Comparison of ENCODE assay signal across 11 cellular contexts in genomic region chr3:193452338-193452737, GRCh38.
DNase-seq lines count a peak whose midpoint lies in the region; ATAC-seq and TF ChIP-seq lines count a peak whose summit lies in the region.
"Had no signal": no experiment of that assay in that cellular context is flagged by ENCODE, and none has a peak within 500 bp of the region (broad histone marks: within the 10 kb centered on the region; RNA-seq: fewer than 3 reads in every experiment).

No MANE protein-coding gene starts in this region.

- CTCF ChIA-PET in A673 (lab: Charles Lee) (no interaction called here), T-cell (lab: Charles Lee) (no interaction called here)

- no peak for ATAC-seq in T-cell (replicated peaks in 1 of 4)
- ATAC-seq: stimulated activated naive CD8-positive, alpha-beta T cell treated with anti-CD3 and anti-CD28 coated beads, Interleukin-15, amount 100 ng/mL, for 72 hours had no signal

- H3K9me3 Mint-ChIP-seq in T-cell: no peaks in the 10 kb centered on the region
- H3K9me3 Mint-ChIP-seq: mesothelial cell of epicardium; stimulated activated naive CD8-positive, alpha-beta T cell treated with anti-CD3 and anti-CD28 coated beads, Interleukin-15, amount 100 ng/mL, for 72 hours had no signal

- no peak overlapping the region for H3K27ac Mint-ChIP-seq in T-cell
- H3K27ac Mint-ChIP-seq: mesothelial cell of epicardium; stimulated activated naive CD8-positive, alpha-beta T cell treated with anti-CD3 and anti-CD28 coated beads, Interleukin-15, amount 100 ng/mL, for 72 hours had no signal

- no peaks in the 10 kb centered on the region for H3K9me3 ChIP-seq in A673 (ENCODE audit: low read depth, low read length, poor library complexity, severe bottlenecking)
- no peaks in the 10 kb centered on the region for H3K9me3 ChIP-seq in OCI-LY1 (ENCODE audit: low read length)

- H3K4me1 ChIP-seq in A673 (ENCODE audit: insufficient read depth, low read length, poor library complexity, severe bottlenecking): peaks cover 2% of the 10 kb centered on the region
- no peaks in the 10 kb centered on the region for H3K4me1 ChIP-seq in OCI-LY1 (ENCODE audit: insufficient read depth, low read length, severe bottlenecking)

- H3F3A ChIP-seq in OCI-LY1 (ENCODE audit: insufficient read depth, low read length): no peaks in the 10 kb centered on the region

- H3K27me3 ChIP-seq in A673 (replicated peaks; ENCODE audit: insufficient read depth, low read depth, low read length, poor library complexity): no peaks in the 10 kb centered on the region
- no peaks in the 10 kb centered on the region for H3K27me3 ChIP-seq in OCI-LY1 (ENCODE audit: insufficient read depth, low read length)

- H4K20me1 ChIP-seq in OCI-LY1 (ENCODE audit: insufficient read depth, low read length): no peaks in the 10 kb centered on the region

- H3K36me3 Mint-ChIP-seq in T-cell: no peaks in the 10 kb centered on the region
- H3K36me3 Mint-ChIP-seq: mesothelial cell of epicardium had no signal

- H3K4me3 Mint-ChIP-seq in T-cell: no peak overlapping the region
- H3K4me3 Mint-ChIP-seq: mesothelial cell of epicardium; stimulated activated naive CD8-positive, alpha-beta T cell treated with anti-CD3 and anti-CD28 coated beads, Interleukin-15, amount 100 ng/mL, for 72 hours had no signal

- intact Hi-C loops in A673 (cut with micrococcal nuclease; ENCODE audit: unreplicated experiment): no loop called here

- no peak overlapping the region for H3K9ac ChIP-seq in OCI-LY1 (ENCODE audit: low read length)

- POLR2A ChIA-PET in A673 (lab: Charles Lee; ENCODE audit: low non-redundant PET) (no interaction called here), T-cell (lab: Charles Lee) (no interaction called here)

- TF ChIP-seq CTCF in A673 (conservative IDR thresholded peaks at IDR 0.05; ENCODE audit: low read depth, low read length): peak; percentile 47
- TF ChIP-seq CTCF in OCI-LY1 (IDR thresholded peaks at IDR 0.05; ENCODE audit: low read length): peak; percentile 29; the same call in 1 of the 2 replicates
- TF ChIP-seq CTCF in epithelial cell of esophagus (IDR thresholded peaks at IDR 0.05; ENCODE audit: insufficient read depth, low read depth, low read length, missing control alignments): peak; percentile 45

- H3K4me2 ChIP-seq in OCI-LY1 (ENCODE audit: low read length): no peak overlapping the region

- H3K27ac ChIP-seq in A673 (ENCODE audit: low read depth, low read length, poor library complexity, severe bottlenecking) (no peak overlapping the region), OCI-LY1 (ENCODE audit: low read depth, low read length, poor library complexity, severe bottlenecking) (no peak overlapping the region)

- no peaks in the 10 kb centered on the region for H3K27me3 Mint-ChIP-seq in T-cell
- H3K27me3 Mint-ChIP-seq: stimulated activated naive CD8-positive, alpha-beta T cell treated with anti-CD3 and anti-CD28 coated beads, Interleukin-15, amount 100 ng/mL, for 72 hours had no signal

- no peaks in the 10 kb centered on the region for H3K9me2 ChIP-seq in OCI-LY1 (ENCODE audit: low read depth, low read length)

- peak; percentile 33 for DNase-seq in A673 (ENCODE audit: low spot score)
- peak; percentile 6 for DNase-seq in GM03348 (ENCODE audit: low spot score)
- DNase-seq in epithelial cell of esophagus (ENCODE audit: low read depth): peak; percentile 11
- no peak for DNase-seq in T-cell
- DNase-seq in activated T-cell treated with anti-CD3 and anti-CD28 coated beads for 4 hours: no peak
- DNase-seq in activated CD8-positive, alpha-beta memory T cell treated with anti-CD3 and anti-CD28 coated beads for 24 hours: no peak
- DNase-seq in GF-D8 (lab: John Stamatoyannopoulos, UW): no peak
- DNase-seq: DMS153; stimulated activated naive CD8-positive, alpha-beta T cell treated with anti-CD3 and anti-CD28 coated beads, Interleukin-15, amount 100 ng/mL, for 72 hours had no signal

- H3K4me1 Mint-ChIP-seq in T-cell: no peaks in the 10 kb centered on the region
- H3K4me1 Mint-ChIP-seq: stimulated activated naive CD8-positive, alpha-beta T cell treated with anti-CD3 and anti-CD28 coated beads, Interleukin-15, amount 100 ng/mL, for 72 hours had no signal

- H3K79me2 ChIP-seq in OCI-LY1 (ENCODE audit: insufficient read depth, low read length): no peaks in the 10 kb centered on the region

- BruUV-seq in A673 (replicated peaks; lab: Mats Ljungman, UMichigan): no TSS peak

- H3K36me3 ChIP-seq in A673 (ENCODE audit: insufficient read depth, low read length, poor library complexity, severe bottlenecking): no peaks in the 10 kb centered on the region
- H3K36me3 ChIP-seq in OCI-LY1 (ENCODE audit: insufficient read depth, low read length): no peaks in the 10 kb centered on the region

- no peak overlapping the region for H3K4me3 ChIP-seq in A673 (ENCODE audit: low read depth, low read length, poor library complexity, severe bottlenecking)
- no peak overlapping the region for H3K4me3 ChIP-seq in OCI-LY1 (ENCODE audit: low read depth, low read length, poor library complexity, severe bottlenecking)
- H3K4me3 ChIP-seq in epithelial cell of esophagus (ENCODE audit: low read length): no peak overlapping the region

- H2AFZ ChIP-seq in OCI-LY1 (ENCODE audit: low read length): no peak overlapping the region

Comparison
In these comparisons a context has a peak if more than half of its experiments do, and no peak if none do; other contexts are left out.
1. DNase-seq: peak in A673 (single experiment), GM03348 (single experiment) and epithelial cell of esophagus (single experiment); none in T-cell (0 of 34), activated T-cell treated with anti-CD3 and anti-CD28 coated beads for 4 hours (single experiment), activated CD8-positive, alpha-beta memory T cell treated with anti-CD3 and anti-CD28 coated beads for 24 hours (single experiment) and GF-D8 (single experiment).
2. Peak in every context shown above with its lines, with median percentiles within 50 percentile points of each other: CTCF ChIP-seq.